Comparison of ENCODE assay signal across 8 cellular contexts in the genomic region with DNA sequence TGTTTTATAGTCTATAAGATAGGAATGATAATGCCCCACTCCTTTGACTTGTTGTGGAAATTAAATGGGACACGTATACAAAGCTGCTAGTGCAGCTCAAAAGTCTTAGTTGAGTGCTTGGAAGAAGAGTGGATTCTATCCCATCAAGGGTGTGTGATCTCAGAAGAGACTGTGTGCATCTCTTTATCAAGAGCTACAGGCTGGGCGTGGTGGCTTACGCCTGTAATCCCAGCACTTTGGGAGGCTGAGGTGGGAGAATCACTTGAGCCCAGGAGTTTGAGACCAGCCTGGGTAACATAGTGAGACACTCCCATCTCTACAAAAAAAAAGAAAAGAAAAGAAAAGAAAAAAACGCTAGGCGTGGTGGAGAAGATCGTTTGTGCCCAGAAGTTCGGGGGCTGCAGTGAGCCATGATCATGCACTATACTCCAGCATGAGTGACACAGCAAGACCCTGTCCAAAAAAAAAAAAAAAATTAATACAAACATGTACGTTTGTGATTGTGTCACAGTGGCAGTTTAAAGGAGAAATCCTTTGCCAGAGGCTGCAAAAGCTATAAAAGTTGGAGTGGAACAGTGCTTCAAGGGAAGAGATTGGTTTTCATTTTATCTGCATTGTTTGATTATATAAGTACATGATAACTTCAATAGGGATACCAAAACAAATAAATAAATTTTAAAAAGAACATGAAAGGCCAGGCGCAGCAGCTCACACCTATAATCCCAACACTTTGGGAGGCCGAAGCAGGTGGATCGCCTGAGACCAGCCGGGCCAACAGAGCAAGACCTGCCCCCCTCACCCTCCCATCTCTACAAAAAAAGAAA. TPM values are rescaled to one million over a fixed set of nuclear protein-coding genes. Genes with fewer than 3 reads are reported as not detected.
DNase-seq lines count a peak whose midpoint lies in the region; ATAC-seq and TF ChIP-seq lines count a peak whose summit lies in the region.

No MANE protein-coding gene starts in this region.

- no peaks in the 10 kb centered on the region for H3K27me3 ChIP-seq in GM23248 (replicated peaks; ENCODE audit: insufficient read depth)
- H3K27me3 ChIP-seq in RWPE2 (ENCODE audit: insufficient read depth, poor library complexity, severe bottlenecking): no peaks in the 10 kb centered on the region
- no peaks in the 10 kb centered on the region for H3K27me3 ChIP-seq in esophagus squamous epithelium

- DNase-seq in GM23248 (no peak), RWPE2 (ENCODE audit: low spot score) (no peak), esophagus squamous epithelium (lab: John Stamatoyannopoulos, UW) (no peak), retina (peak; percentile 11), GM19240 (ENCODE audit: insufficient read length, low spot score) (no peak), pons (ENCODE audit: low spot score) (no peak), NCI-H345 treated with DMSO at 0.1 percent for 48 hours (lab: John Stamatoyannopoulos, UW; ENCODE audit: unreplicated experiment) (no peak)

- WGBS in GM23248 (ENCODE audit: low coverage in 1 of 2, low lambda C conversion rate in 2 of 2, missing lambda C conversion rate in 2 of 2), 2 experiments: 54 to 56% methylated on average over 12 of the region's 12 CpGs
- 39 to 44% methylated on average over 12 of the region's 12 CpGs for WGBS in esophagus squamous epithelium, 2 donors

- H3K9me2 ChIP-seq in GM23248 (ENCODE audit: insufficient read depth): no peaks in the 10 kb centered on the region

- H4K20me1 ChIP-seq in GM23248 (ENCODE audit: insufficient read depth): no peaks in the 10 kb centered on the region

- ATAC-seq in RWPE2 (ENCODE audit: low read depth): no peak
- ATAC-seq in HG02588 (IDR thresholded peaks at IDR 0.05; ENCODE audit: unreplicated experiment): no peak

- in situ Hi-C loops in GM23248 (cut with MboI): no loop called here

- H3K4me2 ChIP-seq in GM23248 (ENCODE audit: unreplicated experiment): peak overlapping the region; percentile 89

- H3K9ac ChIP-seq in GM23248: peak overlapping the region; percentile 80

- 0 out of 2 replicates have a peak, but pooled peaks cover 17% of the 10 kb centered on the region for H3K79me2 ChIP-seq in GM23248 (ENCODE audit: insufficient read depth)

- peaks cover 37% of the 10 kb centered on the region for H3F3A ChIP-seq in GM23248 (ENCODE audit: insufficient read depth)

- no peak for TF ChIP-seq POLR2A in esophagus squamous epithelium (IDR thresholded peaks at IDR 0.05)

- intact Hi-C loops in esophagus squamous epithelium (cut with DNase I): no loop called here

- TF ChIP-seq CTCF in RWPE2 (IDR thresholded peaks at IDR 0.05; ENCODE audit: poor library complexity, severe bottlenecking): no peak
- no peak for TF ChIP-seq CTCF in esophagus squamous epithelium (IDR thresholded peaks at IDR 0.05)

- no peaks in the 10 kb centered on the region for H3K9me3 ChIP-seq in GM23248 (ENCODE audit: low read depth)
- no peaks in the 10 kb centered on the region for H3K9me3 ChIP-seq in RWPE2 (ENCODE audit: severe bottlenecking)
- H3K9me3 ChIP-seq in esophagus squamous epithelium: no peaks in the 10 kb centered on the region

- H3K4me1 ChIP-seq in GM23248 (ENCODE audit: insufficient read depth) (peaks cover 21% of the 10 kb centered on the region), RWPE2 (ENCODE audit: insufficient read depth, poor library complexity, severe bottlenecking) (peaks cover 25% of the 10 kb centered on the region), esophagus squamous epithelium (peaks cover 18 to 75% (median 23%) of the 10 kb centered on the region in 3 donors)

- peak overlapping the region; percentile 94 for H2AFZ ChIP-seq in GM23248

- peak overlapping the region; percentile 36; the same call in 1 of the 2 replicates for H3K27ac ChIP-seq in GM23248
- H3K27ac ChIP-seq in RWPE2 (ENCODE audit: poor library complexity, severe bottlenecking): peak overlapping the region; percentile 95
- H3K27ac ChIP-seq in esophagus squamous epithelium: peak overlapping the region in 3 of 4 donors; percentile 88 to 93 (median 93)

- H3K4me3 ChIP-seq in GM23248 (peak overlapping the region; percentile 78), RWPE2 (ENCODE audit: severe bottlenecking) (peak overlapping the region; percentile 65), esophagus squamous epithelium (peak overlapping the region; percentile 54 to 86 (median 72))

- H3K36me3 ChIP-seq in GM23248 (ENCODE audit: low read depth) (no peaks in the 10 kb centered on the region), RWPE2 (ENCODE audit: low read depth) (peaks cover 23% of the 10 kb centered on the region), esophagus squamous epithelium (no peaks in the 10 kb centered on the region)

RNA-seq across cellular contexts. Expression of a gene that starts 0.9 kb away (rescaled TPM):
- total RNA-seq in GM23248 (2014; rRNA removed; shearing (Covaris generic)): 19.5 and 23.7 TPM in 2 replicates
- polyA plus RNA-seq in GM23248 (2016; fragmentation: Nextera tagmentation; extraction: Ambion mirVana): 12.2 and 15.6 TPM in 2 replicates
- 10 to 100 TPM; 12.5 to 34.0 (median 20.6) TPM for total RNA-seq in esophagus squamous epithelium

RNA-seq across cellular contexts. Expression of a gene that starts 38.9 kb away (rescaled TPM):
- not detected in 2 replicates for total RNA-seq in GM23248 (2014; rRNA removed; shearing (Covaris generic))
- 0.14 and 0.23 TPM in 2 replicates for polyA plus RNA-seq in GM23248 (2016; fragmentation: Nextera tagmentation; extraction: Ambion mirVana)
- total RNA-seq in esophagus squamous epithelium: not detected

Comparison
In these comparisons a context has a peak if more than half of its experiments do, and no peak if none do; other contexts are left out.
1. H3K27ac ChIP-seq: peak in every context shown above with its lines; median percentile 95 in RWPE2; 93 in esophagus squamous epithelium; 36 in GM23248.